In the genomic region with DNA sequence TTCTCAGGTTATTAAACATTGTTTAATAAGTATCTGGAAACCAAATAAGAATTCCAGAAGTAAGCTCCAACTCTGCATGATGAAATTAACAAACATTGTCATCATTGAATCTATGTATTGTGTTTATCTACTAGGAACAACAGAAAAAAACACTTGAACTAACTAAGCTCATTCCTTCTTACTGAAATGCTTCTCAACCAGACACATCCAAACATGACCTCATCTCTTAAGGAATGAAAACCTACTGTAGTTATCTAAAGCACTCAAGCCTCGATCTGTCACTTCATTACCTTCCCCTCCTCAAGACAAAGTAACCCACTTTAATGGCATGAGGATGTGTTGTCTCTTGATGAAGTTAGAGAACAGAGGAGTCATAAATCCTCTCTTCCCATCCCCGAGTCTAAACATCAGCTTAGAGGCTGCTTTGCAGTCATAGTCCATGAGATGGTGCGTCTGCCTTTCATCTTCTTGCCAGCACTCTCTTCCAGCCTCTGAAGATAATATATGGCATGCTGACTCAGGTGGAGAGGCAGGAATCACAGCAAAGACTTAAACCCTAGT, we compare ENCODE assay signal across 9 cellular contexts.
DNase-seq lines count a peak whose midpoint lies in the region; ATAC-seq, FAIRE-seq and TF ChIP-seq lines count a peak whose summit lies in the region.
"Had no signal": no experiment of that assay in that cellular context is flagged by ENCODE, and none has a peak within 500 bp of the region (broad histone marks: within the 10 kb centered on the region; RNA-seq: fewer than 3 reads in every experiment).

No MANE protein-coding gene starts in this region.

- H3K27ac ChIP-seq in ACC112 (ENCODE audit: low read depth, low read length) (peak overlapping the region; percentile 82), mesendoderm (ENCODE audit: low read depth, low read length) (no peak overlapping the region), dorsolateral prefrontal cortex (peak overlapping the region in 1 of 59 donors; percentile 17)

- ATAC-seq in stimulated activated memory B cell treated with anti-CD40 and anti-IgM and Interleukin-4, amounts not matched to agents 10 μg/mL and 1 μg/mL and 100 μg/mL, for 72 hours: no peak
- no peak for ATAC-seq in stimulated activated naive CD8-positive, alpha-beta T cell treated with anti-CD3 and anti-CD28 coated beads, Interleukin-15, Interleukin-2, amounts not matched to agents 100 U/mL and 50 U/mL, for 24 hours

- peaks cover 17% of the 10 kb centered on the region for H3K36me3 Mint-ChIP-seq in stimulated activated memory B cell treated with anti-CD40 and anti-IgM and Interleukin-4, amounts not matched to agents 10 μg/mL and 1 μg/mL and 100 μg/mL, for 72 hours

- H3K4me3 ChIP-seq in ACC112 (ENCODE audit: low read depth, low read length) (no peak overlapping the region), bronchial epithelial cell (ENCODE audit: low read depth, low read length) (no peak overlapping the region), mesendoderm (ENCODE audit: low read length) (no peak overlapping the region), dorsolateral prefrontal cortex (no peak overlapping the region)

- no peak overlapping the region for H3K23ac ChIP-seq in mesendoderm (ENCODE audit: low read length)

- H3K27me3 Mint-ChIP-seq in stimulated activated memory B cell treated with anti-CD40 and anti-IgM and Interleukin-4, amounts not matched to agents 10 μg/mL and 1 μg/mL and 100 μg/mL, for 72 hours: no peaks in the 10 kb centered on the region

- no peak for TF ChIP-seq CTCF in bronchial epithelial cell (IDR thresholded peaks at IDR 0.05; ENCODE audit: insufficient read depth, low read length, severe bottlenecking)
- TF ChIP-seq CTCF in dorsolateral prefrontal cortex (IDR thresholded peaks at IDR 0.05 in 54 of 56, conservative IDR thresholded peaks at IDR 0.05 in 2 of 56; ENCODE audit: low read depth in 1 of 56, partially characterized antibody in 56 of 56): no peak

- peaks cover 63% of the 10 kb centered on the region for H3K4me1 ChIP-seq in ACC112 (ENCODE audit: control insufficient read depth, insufficient read depth, low read length, unreplicated experiment)
- no peaks in the 10 kb centered on the region for H3K4me1 ChIP-seq in mesendoderm (ENCODE audit: control insufficient read depth, low read depth, low read length)

- H3K9ac ChIP-seq in mesendoderm (ENCODE audit: low read length): no peak overlapping the region

- H3K9me3 Mint-ChIP-seq in stimulated activated memory B cell treated with anti-CD40 and anti-IgM and Interleukin-4, amounts not matched to agents 10 μg/mL and 1 μg/mL and 100 μg/mL, for 72 hours: no peaks in the 10 kb centered on the region

- no peak overlapping the region for H3K4ac ChIP-seq in mesendoderm (ENCODE audit: low read depth, low read length)

- intact Hi-C loops in dorsolateral prefrontal cortex (cut with DNase I): no loop called here

- H3K4me2 ChIP-seq in mesendoderm (ENCODE audit: low read length): no peak overlapping the region

- no peak overlapping the region for H3K27ac Mint-ChIP-seq in stimulated activated memory B cell treated with anti-CD40 and anti-IgM and Interleukin-4, amounts not matched to agents 10 μg/mL and 1 μg/mL and 100 μg/mL, for 72 hours

- H2BK15ac ChIP-seq in mesendoderm (replicated peaks; ENCODE audit: low read depth): no peak overlapping the region

- H3K79me1 ChIP-seq in mesendoderm (ENCODE audit: low read length): no peaks in the 10 kb centered on the region

- H2AFZ ChIP-seq in ACC112 (ENCODE audit: low read length, unreplicated experiment): no peak overlapping the region

- DNase-seq in HT-29 (ENCODE audit: low spot score): peak; percentile 47
- DNase-seq in bronchial epithelial cell (ENCODE audit: low read depth): peak; percentile 57
- peak; percentile 90 for DNase-seq in mesendoderm
- no peak for DNase-seq in dorsolateral prefrontal cortex
- no peak for DNase-seq in NCI-H1694 treated with DMSO at 0.1 percent for 48 hours (lab: John Stamatoyannopoulos, UW)
- DNase-seq in stimulated activated naive CD8-positive, alpha-beta T cell treated with anti-CD3 and anti-CD28 coated beads, Interleukin-15, Interleukin-2, amounts not matched to agents 100 U/mL and 50 U/mL, for 24 hours: no peak
- DNase-seq: NCI-H1048 had no signal

- H3K27me3 ChIP-seq in ACC112 (ENCODE audit: insufficient read depth, low read length) (no peaks in the 10 kb centered on the region), bronchial epithelial cell (ENCODE audit: control insufficient read depth, insufficient read depth, low read length) (no peaks in the 10 kb centered on the region), mesendoderm (ENCODE audit: insufficient read depth, low read length, poor library complexity) (no peaks in the 10 kb centered on the region), dorsolateral prefrontal cortex (no peaks in the 10 kb centered on the region)

- H2BK120ac ChIP-seq in mesendoderm (ENCODE audit: low read depth, low read length): no peak overlapping the region

- H3K79me2 ChIP-seq in ACC112 (ENCODE audit: control insufficient read depth, insufficient read depth, low read length, unreplicated experiment) (no peaks in the 10 kb centered on the region), mesendoderm (ENCODE audit: control insufficient read depth, insufficient read depth, low read length) (no peaks in the 10 kb centered on the region)

- no peak overlapping the region for H3K56ac ChIP-seq in mesendoderm (ENCODE audit: low read length)

- no peak overlapping the region for H4K8ac ChIP-seq in mesendoderm (ENCODE audit: low read depth, low read length)

- H2BK5ac ChIP-seq in mesendoderm (ENCODE audit: low read length): no peak overlapping the region

- H3K36me3 ChIP-seq in ACC112 (ENCODE audit: insufficient read depth, low read length) (no peaks in the 10 kb centered on the region), bronchial epithelial cell (ENCODE audit: control insufficient read depth, insufficient read depth, low read length) (no peaks in the 10 kb centered on the region), mesendoderm (ENCODE audit: control insufficient read depth, insufficient read depth, low read length) (no peaks in the 10 kb centered on the region)

- H3K4me1 Mint-ChIP-seq in stimulated activated memory B cell treated with anti-CD40 and anti-IgM and Interleukin-4, amounts not matched to agents 10 μg/mL and 1 μg/mL and 100 μg/mL, for 72 hours: peaks cover 25% of the 10 kb centered on the region

- H3K4me3 Mint-ChIP-seq in stimulated activated memory B cell treated with anti-CD40 and anti-IgM and Interleukin-4, amounts not matched to agents 10 μg/mL and 1 μg/mL and 100 μg/mL, for 72 hours: no peak overlapping the region

- H3K18ac ChIP-seq in mesendoderm (ENCODE audit: low read length): no peak overlapping the region

- H2AK5ac ChIP-seq in mesendoderm (ENCODE audit: low read length): no peak overlapping the region

- FAIRE-seq in bronchial epithelial cell (lab: Jason Lieb, UNC): no peak

- WGBS in mesendoderm (ENCODE audit: extremely low coverage, insufficient coverage, low lambda C conversion rate): no CpG with 5 or more reads among the region's 3 CpGs

- no peak overlapping the region for H4K5ac ChIP-seq in mesendoderm (ENCODE audit: low read length)

Comparison
In these comparisons a context has a peak if more than half of its experiments do, and no peak if none do; other contexts are left out.
1. DNase-seq: peak in HT-29 (single experiment), bronchial epithelial cell (single experiment) and mesendoderm (single experiment); none in dorsolateral prefrontal cortex (0 of 10), NCI-H1694 treated with DMSO at 0.1 percent for 48 hours (single experiment) and stimulated activated naive CD8-positive, alpha-beta T cell treated with anti-CD3 and anti-CD28 coated beads, Interleukin-15, Interleukin-2, amounts not matched to agents 100 U/mL and 50 U/mL, for 24 hours (single experiment).